In genomic region chr1:157088607-157089006, GRCh38 we compare ENCODE assay signal across 28 cellular contexts. TPM values are rescaled to one million over a fixed set of nuclear protein-coding genes. Genes with fewer than 3 reads are reported as not detected.
"Had no signal": no experiment of that assay in that cellular context is flagged by ENCODE, and none has a peak within 500 bp of the region (broad histone marks: within the 10 kb centered on the region; RNA-seq: fewer than 3 reads in every experiment).

No MANE protein-coding gene starts in this region.

- FAIRE-seq: RCC 7860 had no signal

- H3K27ac Mint-ChIP-seq: activated CD8-positive, alpha-beta T cell treated with anti-CD3 and anti-CD28 coated beads for 36 hours; activated naive CD4-positive, alpha-beta T cell treated with anti-CD3 and anti-CD28 coated beads, Interleukin-2, amount 50 U/mL, for 72 hours; activated naive CD8-positive, alpha-beta T cell treated with anti-CD3 and anti-CD28 coated beads, Interleukin-2, amount 50 U/mL, for 24 hours; T-helper 1 cell treated with Interleukin-12 subunit alpha and Interleukin-12 subunit beta and Interleukin-4 antibody, amounts not matched to agents 30 μg/mL and 1 μg/mL, for 36 hours had no signal

- H3K36me3 ChIP-seq: brain microvascular endothelial cell, MG63 had no signal

- H3K9me3 Mint-ChIP-seq: activated CD8-positive, alpha-beta T cell treated with anti-CD3 and anti-CD28 coated beads for 36 hours; activated naive CD4-positive, alpha-beta T cell treated with anti-CD3 and anti-CD28 coated beads, Interleukin-2, amount 50 U/mL, for 72 hours; activated naive CD8-positive, alpha-beta T cell treated with anti-CD3 and anti-CD28 coated beads, Interleukin-2, amount 50 U/mL, for 24 hours; activated T-cell treated with anti-CD3 and anti-CD28 coated beads, Interleukin-2, amount 50 U/mL, for 4 hours; T-helper 1 cell treated with Interleukin-12 subunit alpha and Interleukin-12 subunit beta and Interleukin-4 antibody, amounts not matched to agents 30 μg/mL and 1 μg/mL, for 36 hours had no signal

- H3K27ac ChIP-seq: brain microvascular endothelial cell had no signal

- H3K4me3 Mint-ChIP-seq: activated CD8-positive, alpha-beta T cell treated with anti-CD3 and anti-CD28 coated beads for 36 hours; activated naive CD8-positive, alpha-beta T cell treated with anti-CD3 and anti-CD28 coated beads, Interleukin-2, amount 50 U/mL, for 24 hours; activated T-cell treated with anti-CD3 and anti-CD28 coated beads, Interleukin-2, amount 50 U/mL, for 4 hours; T-helper 1 cell treated with Interleukin-12 subunit alpha and Interleukin-12 subunit beta and Interleukin-4 antibody, amounts not matched to agents 30 μg/mL and 1 μg/mL, for 36 hours had no signal

- H3K27me3 ChIP-seq: brain microvascular endothelial cell, MG63 had no signal

- H3K4me1 Mint-ChIP-seq: activated naive CD8-positive, alpha-beta T cell treated with anti-CD3 and anti-CD28 coated beads, Interleukin-2, amount 50 U/mL, for 24 hours had no signal

- H3K4me3 ChIP-seq: MG63 had no signal

- ATAC-seq: activated CD4-positive, CD25-positive, alpha-beta regulatory T cell treated with anti-CD3 and anti-CD28 coated beads, Interleukin-2, amount 50 U/mL, for 24 hours; activated CD8-positive, alpha-beta T cell treated with anti-CD3 and anti-CD28 coated beads for 36 hours; activated naive CD4-positive, alpha-beta T cell treated with anti-CD3 and anti-CD28 coated beads, Interleukin-2, amount 50 U/mL, for 72 hours; activated naive CD8-positive, alpha-beta T cell treated with anti-CD3 and anti-CD28 coated beads, Interleukin-2, amount 50 U/mL, for 24 hours; activated T-cell treated with anti-CD3 and anti-CD28 coated beads, Interleukin-2, amount 50 U/mL, for 4 hours had no signal

- H3K36me3 Mint-ChIP-seq: activated naive CD4-positive, alpha-beta T cell treated with anti-CD3 and anti-CD28 coated beads, Interleukin-2, amount 50 U/mL, for 72 hours had no signal

- DNase-seq: activated CD4-positive, alpha-beta T cell treated with anti-CD3 and anti-CD28 coated beads for 4 hours; activated CD8-positive, alpha-beta T cell treated with anti-CD3 and anti-CD28 coated beads for 36 hours; activated effector memory CD4-positive, alpha-beta T cell treated with anti-CD3 and anti-CD28 coated beads, Interleukin-2, amount 50 U/mL, for 16 hours; activated naive CD4-positive, alpha-beta T cell treated with Interleukin-2 at 50 U/mL for 16 hours; activated naive CD8-positive, alpha-beta T cell treated with anti-CD3 and anti-CD28 coated beads, Interleukin-2, amount 50 U/mL, for 24 hours; activated T-cell treated with anti-CD3 and anti-CD28 coated beads, Interleukin-2, amount 50 U/mL, for 4 hours; brain microvascular endothelial cell; cerebellar nuclear complex; KG1; MG63; MV-4-11; NCI-H1092 treated with DMSO at 0.1 percent for 48 hours; NCI-H1436; NCI-H1694 treated with DMSO at 0.1 percent for 48 hours; NCI-H2029 treated with DMSO at 0.1 percent for 48 hours; NCI-H345; NCI-H510A; NCI-H526 treated with DMSO at 0.1 percent for 48 hours; NK-92 treated with Interleukin-12 subunit alpha and Interleukin-12 subunit beta, amount 100 ng/mL, for 24 hours; OCI-M1; SHP77 treated with DMSO at 0.1 percent for 48 hours had no signal

- H3K9me3 ChIP-seq: MG63 had no signal

RNA-seq across cellular contexts. Expression of gene ETV3L, which starts 11.0 kb away (rescaled TPM):
- total RNA-seq: activated CD8-positive, alpha-beta T cell treated with anti-CD3 and anti-CD28 coated beads for 36 hours; activated naive CD4-positive, alpha-beta T cell treated with anti-CD3 and anti-CD28 coated beads, Interleukin-2, amount 50 U/mL, for 72 hours; activated T-cell treated with anti-CD3 and anti-CD28 coated beads, Interleukin-2, amount 50 U/mL, for 4 hours; cardiac septum; LHCN-M2; SK-MEL-5 had no signal
